Comparison of ENCODE assay signal across 10 cellular contexts in the genomic region with DNA sequence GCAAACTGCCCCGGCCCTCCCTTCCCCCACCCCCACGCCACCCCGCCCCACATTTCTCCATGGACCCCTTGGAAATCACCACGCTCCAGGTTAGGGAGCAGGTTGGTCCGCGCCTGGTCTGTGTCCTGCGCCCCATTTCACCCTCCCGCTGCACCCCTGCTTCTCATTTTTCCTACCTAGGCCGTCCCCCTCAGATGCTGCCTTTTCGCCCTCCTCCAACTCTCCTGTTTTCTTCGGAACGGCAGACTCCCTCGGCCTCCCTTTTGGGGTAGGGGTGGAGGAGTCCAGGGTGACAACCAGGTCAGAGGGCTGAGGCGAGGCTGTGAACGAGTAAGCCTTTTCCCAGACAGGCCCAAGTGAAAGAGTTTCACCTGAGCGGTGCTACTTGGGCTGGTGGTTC. TPM values are rescaled to one million over a fixed set of nuclear protein-coding genes. Genes with fewer than 3 reads are reported as not detected.
A peak's percentile ranks its signal among the peaks of the same experiment; 100 is the strongest.
DNase-seq lines count a peak whose midpoint lies in the region; ATAC-seq and TF ChIP-seq lines count a peak whose summit lies in the region.
"Had no signal": no experiment of that assay in that cellular context is flagged by ENCODE, and none has a peak within 500 bp of the region (broad histone marks: within the 10 kb centered on the region; RNA-seq: fewer than 3 reads in every experiment).

No MANE protein-coding gene starts in this region.

- H3K4ac ChIP-seq in mesenchymal stem cell (ENCODE audit: low read depth in 1 of 2, low read length in 2 of 2) = no peak overlapping the region

- intact Hi-C loops in left ventricle myocardium inferior (cut with micrococcal nuclease) = no loop called here
- intact Hi-C loops in psoas muscle (cut with DNase I) = no loop called here

- no peak overlapping the region for H3K27ac ChIP-seq in GM23248
- no peak overlapping the region for H3K27ac ChIP-seq in left ventricle myocardium inferior (replicated peaks)
- no peak overlapping the region for H3K27ac ChIP-seq in psoas muscle
- no peak overlapping the region for H3K27ac ChIP-seq in mesenchymal stem cell (ENCODE audit: low read length, poor library complexity, severe bottlenecking)
- H3K27ac ChIP-seq: SJCRH30 had no signal

- H3K4me2 ChIP-seq in GM23248 (ENCODE audit: unreplicated experiment) = no peak overlapping the region
- H3K4me2 ChIP-seq in mesenchymal stem cell (ENCODE audit: low read length, poor library complexity, severe bottlenecking) = no peak overlapping the region

- H3K9me2 ChIP-seq in GM23248 (ENCODE audit: insufficient read depth) = no peaks in the 10 kb centered on the region

- H2BK5ac ChIP-seq in mesenchymal stem cell (ENCODE audit: low read depth, low read length, poor library complexity, severe bottlenecking) = no peak overlapping the region

- H3K27me3 Mint-ChIP-seq in WTC11 (ENCODE audit: low read depth) = peaks cover 87% of the 10 kb centered on the region

- H2AK5ac ChIP-seq in mesenchymal stem cell (ENCODE audit: low read length, severe bottlenecking) = no peak overlapping the region

- in situ Hi-C loops in GM23248 (cut with MboI) = no loop called here

- H3K27me3 ChIP-seq in GM23248 (replicated peaks; ENCODE audit: insufficient read depth) (peaks cover 73% of the 10 kb centered on the region), left ventricle myocardium inferior (ENCODE audit: low read depth) (peaks cover 64% of the 10 kb centered on the region), psoas muscle (ENCODE audit: insufficient read depth in 3 of 3, low read length in 2 of 3) (peaks cover 0 to 20% (median 0%) of the 10 kb centered on the region in 3 donors), mesenchymal stem cell (ENCODE audit: control insufficient read depth in 1 of 2, insufficient read depth in 1 of 2, low read length in 2 of 2) (peaks cover 97 to 99% of the 10 kb centered on the region in 2 experiments)

- no peaks in the 10 kb centered on the region for H3K36me3 Mint-ChIP-seq in WTC11

- H3K4me1 ChIP-seq in GM23248 (ENCODE audit: insufficient read depth) (no peaks in the 10 kb centered on the region), left ventricle myocardium inferior (peaks cover 46% of the 10 kb centered on the region), psoas muscle (peaks cover 18% of the 10 kb centered on the region), mesenchymal stem cell (ENCODE audit: control insufficient read depth, insufficient read depth, low read depth, low read length) (peaks cover 21% of the 10 kb centered on the region)
- H3K4me1 ChIP-seq: SJCRH30 had no signal

- WGBS in GM23248 (ENCODE audit: low coverage in 1 of 2, low lambda C conversion rate in 2 of 2, missing lambda C conversion rate in 2 of 2), 2 experiments = 34 to 36% methylated on average over 16 of the region's 16 CpGs
- WGBS in psoas muscle, 3 donors = 40 to 66% (median 53%) methylated on average over 13 to 16 of the region's 16 CpGs
- WGBS in mesenchymal stem cell = 0% methylated on average over 7 of the region's 16 CpGs

- POLR2A ChIA-PET in WTC11 (lab: Charles Lee) = interaction anchor here (1.3 kb wide), 1 partner anchor 18 kb away, joined by 3 read pairs; no protein-coding TSS in a partner anchor

- no peak overlapping the region for H2BK15ac ChIP-seq in mesenchymal stem cell (ENCODE audit: low read depth, poor library complexity, severe bottlenecking)

- no peak overlapping the region for H3K18ac ChIP-seq in mesenchymal stem cell (ENCODE audit: low read depth in 1 of 2, low read length in 2 of 2)

- no peak overlapping the region for H2BK12ac ChIP-seq in mesenchymal stem cell (ENCODE audit: low read length in 2 of 2)

- no peak overlapping the region for H3K14ac ChIP-seq in mesenchymal stem cell (ENCODE audit: low read length in 2 of 2)

- H3K27ac Mint-ChIP-seq in WTC11 = no peak overlapping the region

- H4K20me1 ChIP-seq in GM23248 (ENCODE audit: insufficient read depth) = no peaks in the 10 kb centered on the region

- H4K8ac ChIP-seq in mesenchymal stem cell (ENCODE audit: low read length) = no peak overlapping the region

- H3K4me3 Mint-ChIP-seq in WTC11 = peak overlapping the region; percentile 77

- H3K9me3 Mint-ChIP-seq in WTC11 = no peaks in the 10 kb centered on the region

- H3K4me3 ChIP-seq in GM23248 (peak overlapping the region; percentile 68; the same call in 1 of the 2 replicates), left ventricle myocardium inferior (peak overlapping the region; percentile 75), psoas muscle (peak overlapping the region; percentile 70), mesenchymal stem cell (ENCODE audit: insufficient read depth in 1 of 2, low read depth in 1 of 2, low read length in 2 of 2) (no peak overlapping the region)

- TF ChIP-seq CTCF in WTC11 (IDR thresholded peaks at IDR 0.05) (no peak), left ventricle myocardium inferior (IDR thresholded peaks at IDR 0.05; ENCODE audit: borderline replicate concordance) (no peak), psoas muscle (IDR thresholded peaks at IDR 0.05) (no peak)

- H3K9me3 ChIP-seq in GM23248 (ENCODE audit: low read depth) (no peaks in the 10 kb centered on the region), left ventricle myocardium inferior (replicated peaks) (no peaks in the 10 kb centered on the region), psoas muscle (no peaks in the 10 kb centered on the region), mesenchymal stem cell (ENCODE audit: control insufficient read depth, low read length) (no peaks in the 10 kb centered on the region)
- H3K9me3 ChIP-seq: SJCRH30 had no signal

- H3F3A ChIP-seq in GM23248 (ENCODE audit: insufficient read depth) = no peaks in the 10 kb centered on the region

- H3K9ac ChIP-seq in GM23248 (no peak overlapping the region), mesenchymal stem cell (ENCODE audit: low read length) (no peak overlapping the region)

- no peak for ATAC-seq in WTC11
- ATAC-seq in psoas muscle = no peak

- no peaks in the 10 kb centered on the region for H3K79me1 ChIP-seq in mesenchymal stem cell (replicated peaks; ENCODE audit: low read length, poor library complexity, severe bottlenecking)

- no peak overlapping the region for H3K23ac ChIP-seq in mesenchymal stem cell (ENCODE audit: low read length in 2 of 2)

- H4K91ac ChIP-seq in mesenchymal stem cell (ENCODE audit: low read length) = no peak overlapping the region

- H3K36me3 ChIP-seq in GM23248 (ENCODE audit: low read depth) (no peaks in the 10 kb centered on the region), left ventricle myocardium inferior (no peaks in the 10 kb centered on the region), psoas muscle (ENCODE audit: insufficient read depth in 1 of 2, low read depth in 1 of 2) (no peaks in the 10 kb centered on the region), mesenchymal stem cell (ENCODE audit: control insufficient read depth in 1 of 2, insufficient read depth in 2 of 2, low read depth in 1 of 2, low read length in 2 of 2) (no peaks in the 10 kb centered on the region)
- H3K36me3 ChIP-seq: SJCRH30 had no signal

- H2AFZ ChIP-seq in GM23248 (no peak overlapping the region), mesenchymal stem cell (ENCODE audit: low read depth, low read length) (no peak overlapping the region)

- DNase-seq in GM23248 = no peak
- DNase-seq in WTC11 (ENCODE audit: low spot score) = no peak
- no peak for DNase-seq in left ventricle myocardium inferior
- DNase-seq in psoas muscle = no peak
- no peak for DNase-seq in mesenchymal stem cell
- no peak for DNase-seq in DMS114 treated with DMSO at 0.1 percent for 48 hours (lab: John Stamatoyannopoulos, UW; ENCODE audit: unreplicated experiment)
- no peak for DNase-seq in D341Med (ENCODE audit: low spot score)
- no peak for DNase-seq in NCI-H226
- DNase-seq: SJCRH30 had no signal

- no peaks in the 10 kb centered on the region for H3K79me2 ChIP-seq in GM23248 (ENCODE audit: insufficient read depth)

- no peak overlapping the region for H2BK120ac ChIP-seq in mesenchymal stem cell (ENCODE audit: low read depth, low read length)

- CTCF ChIA-PET in WTC11 (lab: Charles Lee) = interaction anchor here (1.0 to 2.4 kb wide), 6 partner anchors 10 to 142 kb away, joined by 3 to 53 read pairs (median 6); no protein-coding TSS in a partner anchor

- H3K4me1 Mint-ChIP-seq in WTC11 = peaks cover 67% of the 10 kb centered on the region

TF ChIP-seq in WTC11, 78 proteins besides CTCF, POLR2A, EP300 and RAD21:
- TF ChIP-seq, protein P1, sequence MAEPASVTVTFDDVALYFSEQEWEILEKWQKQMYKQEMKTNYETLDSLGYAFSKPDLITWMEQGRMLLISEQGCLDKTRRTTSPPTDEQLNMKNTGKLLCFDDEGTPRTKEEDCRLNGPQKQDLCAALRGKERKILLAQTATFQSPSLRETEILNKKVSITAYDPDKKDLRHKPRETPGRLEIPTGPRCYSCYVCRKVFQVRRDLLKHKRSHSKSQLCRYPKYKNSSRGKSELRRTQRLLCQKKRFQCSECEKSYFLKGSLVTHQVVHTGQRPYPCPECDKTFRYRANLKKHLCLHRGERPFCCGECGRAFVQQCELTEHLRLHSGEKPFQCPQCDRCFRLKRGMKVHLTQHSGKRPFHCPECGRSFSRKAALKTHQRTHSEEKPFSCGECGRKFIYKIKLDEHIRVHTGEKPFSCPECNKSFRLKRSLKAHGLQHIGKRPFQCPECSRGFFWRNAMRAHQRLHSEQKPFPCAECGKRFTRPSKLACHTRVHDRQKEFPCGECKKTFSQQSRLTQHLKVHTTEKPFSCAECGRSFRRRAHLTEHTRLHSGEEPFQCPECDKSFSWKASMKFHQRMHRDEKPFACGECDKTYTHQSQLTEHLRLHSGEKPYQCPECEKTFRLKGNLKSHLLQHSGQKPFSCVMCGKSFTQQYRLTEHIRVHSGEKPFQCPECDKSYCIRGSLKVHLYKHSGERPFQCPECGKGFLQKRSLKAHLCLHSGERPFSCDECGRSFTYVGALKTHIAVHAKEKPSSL (CRISPR knock-in tag; conservative IDR thresholded peaks at IDR 0.05) = no peak
- TF ChIP-seq ZNF138 (CRISPR knock-in tag; conservative IDR thresholded peaks at IDR 0.05) = no peak
- TF ChIP-seq NFE2L1 (CRISPR knock-in tag; IDR thresholded peaks at IDR 0.05) = no peak
- no peak for TF ChIP-seq ELF4 (CRISPR knock-in tag; IDR thresholded peaks at IDR 0.05; ENCODE audit: low read depth)

RNA-seq across cellular contexts. Expression of a gene that starts 0.9 kb away (rescaled TPM):
- total RNA-seq in GM23248 (2014; rRNA removed; shearing (Covaris generic)) = not detected in 2 replicates
- polyA plus RNA-seq in GM23248 (2016; fragmentation: Nextera tagmentation; extraction: Ambion mirVana) = not detected in 2 replicates
- 3.5 to 4.5 TPM (median 4.4 TPM) in 3 replicates for total RNA-seq in WTC11 (2021)
- 12.9 TPM for total RNA-seq in left ventricle myocardium inferior
- 10 to 100 TPM in 1 of 4 donors, 1 to 10 TPM in 3; 5.1 to 15.1 (median 7.8) TPM for total RNA-seq in psoas muscle
- 1 to 10 TPM; 3.6 to 6.3 (median 4.1) TPM for polyA plus RNA-seq in psoas muscle
- 0.01 TPM for polyA plus RNA-seq in mesenchymal stem cell (2013, experiment 1 of 2)
- polyA plus RNA-seq in mesenchymal stem cell (2013, experiment 2 of 2) = not detected
- total RNA-seq: SJCRH30 had no signal

RNA-seq across cellular contexts. Expression of a gene that starts 22.9 kb away (rescaled TPM):
- total RNA-seq in GM23248 (2014; rRNA removed; shearing (Covaris generic)) = not detected in 2 replicates
- polyA plus RNA-seq in GM23248 (2016; fragmentation: Nextera tagmentation; extraction: Ambion mirVana) = not detected in 2 replicates
- total RNA-seq in WTC11 (2021) = 0.16 to 0.37 TPM (median 0.20 TPM) in 3 replicates
- 24.9 TPM for total RNA-seq in left ventricle myocardium inferior
- 1 to 10 TPM in 3 of 4 donors, under 1 TPM in 1; 0.40 to 6.6 (median 1.8) TPM for total RNA-seq in psoas muscle
- polyA plus RNA-seq in psoas muscle = under 1 TPM; 0.09 to 0.51 (median 0.23) TPM
- polyA plus RNA-seq in mesenchymal stem cell (2013, experiment 1 of 2) = 0.01 TPM
- polyA plus RNA-seq in mesenchymal stem cell (2013, experiment 2 of 2) = 0.01 TPM
- total RNA-seq: glomerular endothelial cell, SJCRH30 had no signal

Comparison
In these comparisons a context has a peak if more than half of its experiments do, and no peak if none do; other contexts are left out.
1. H3K4me3 ChIP-seq: peak in GM23248 (single experiment), left ventricle myocardium inferior (single experiment) and psoas muscle (single experiment); none in mesenchymal stem cell (0 of 2).